ENCODE assay signal across 12 cellular contexts in the genomic region with DNA sequence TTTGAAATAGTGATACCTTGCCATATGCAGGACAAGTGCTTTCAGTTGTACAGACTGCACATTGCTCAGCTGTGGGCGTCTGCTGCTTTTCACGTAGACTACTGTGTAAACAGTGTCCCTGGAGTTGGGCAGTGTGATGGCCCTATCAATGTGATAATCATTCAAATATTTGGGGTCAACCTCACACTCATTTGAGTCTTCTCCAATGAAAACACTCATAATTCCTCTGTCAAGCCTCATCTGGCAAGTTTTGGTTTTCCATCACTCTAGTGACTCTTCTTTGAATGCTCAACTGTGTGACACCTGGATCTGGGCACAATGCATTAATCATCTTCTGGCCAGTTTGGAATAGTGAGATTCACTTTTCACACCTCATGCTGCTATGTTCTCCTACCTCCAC.
DNase-seq lines count a peak whose midpoint lies in the region; ATAC-seq and TF ChIP-seq lines count a peak whose summit lies in the region.
"Had no signal": no experiment of that assay in that cellular context is flagged by ENCODE, and none has a peak within 500 bp of the region (broad histone marks: within the 10 kb centered on the region; RNA-seq: fewer than 3 reads in every experiment).

No MANE protein-coding gene starts in this region.

- H3K4me3 ChIP-seq in breast epithelium (no peak overlapping the region), PC-3 (ENCODE audit: low read length) (no peak overlapping the region), fibroblast of mammary gland (ENCODE audit: control insufficient read depth, low read depth, low read length) (no peak overlapping the region)

- POLR2A ChIA-PET in MCF 10A (lab: Yijun Ruan, JAX), result interaction anchor here (1.4 to 7.5 kb wide), 2 partner anchors 9 to 64 kb away, joined by 5 to 69 read pairs; a partner anchor contains a TSS
- POLR2A ChIA-PET in PC-3 (lab: Charles Lee; ENCODE audit: unreplicated experiment), result interaction anchor here (0.6 kb wide), 1 partner anchor 707 kb away, joined by 4 read pairs; no protein-coding TSS in a partner anchor

- CTCF ChIA-PET in MCF 10A (lab: Yijun Ruan, JAX) (interaction anchor here (0.7 to 1.2 kb wide), 4 partner anchors 19 to 119 kb away, joined by 3 to 6 read pairs (median 4); no protein-coding TSS in a partner anchor), PC-3 (lab: Charles Lee) (no interaction called here)

- peaks cover 10% of the 10 kb centered on the region for H3K36me3 Mint-ChIP-seq in MCF 10A (ENCODE audit: insufficient read depth, unreplicated experiment)
- H3K36me3 Mint-ChIP-seq: activated naive CD8-positive, alpha-beta T cell treated with anti-CD3 and anti-CD28 coated beads for 36 hours; mesothelial cell of epicardium had no signal

- BruUV-seq in MCF 10A (replicated peaks; lab: Mats Ljungman, UMichigan) (no TSS peak), PC-3 (replicated peaks; lab: Mats Ljungman, UMichigan) (no TSS peak)

- ATAC-seq in PC-3 (no peak), GM19035 (IDR thresholded peaks at IDR 0.05; ENCODE audit: unreplicated experiment) (no peak)
- ATAC-seq: right cardiac atrium had no signal

- H2AFZ ChIP-seq in PC-3 (ENCODE audit: low read length), result no peak overlapping the region

- H3K36me3 ChIP-seq in breast epithelium, result no peaks in the 10 kb centered on the region
- no peaks in the 10 kb centered on the region for H3K36me3 ChIP-seq in PC-3 (ENCODE audit: low read depth, low read length)

- H3F3A ChIP-seq in PC-3 (ENCODE audit: low read length, unreplicated experiment), result peaks cover 5% of the 10 kb centered on the region

- no peak overlapping the region for H3K4me3 Mint-ChIP-seq in MCF 10A (ENCODE audit: unreplicated experiment)
- H3K4me3 Mint-ChIP-seq: activated naive CD8-positive, alpha-beta T cell treated with anti-CD3 and anti-CD28 coated beads for 36 hours; mesothelial cell of epicardium had no signal

- TF ChIP-seq CTCF in MCF 10A (IDR thresholded peaks at IDR 0.05; ENCODE audit: unreplicated experiment) (no peak), breast epithelium (IDR thresholded peaks at IDR 0.05) (no peak), PC-3 (conservative IDR thresholded peaks at IDR 0.05; ENCODE audit: low read depth, low read length) (no peak), fibroblast of mammary gland (conservative IDR thresholded peaks at IDR 0.05; ENCODE audit: control insufficient read depth, insufficient read depth, low read depth, low read length) (no peak)

- intact Hi-C loops in MCF 10A (cut with micrococcal nuclease), result no loop called here
- intact Hi-C loops in breast epithelium (cut with DNase I; ENCODE audit: low total_unique reads), result no loop called here
- intact Hi-C loops in PC-3 (cut with micrococcal nuclease), result no loop called here

- no peaks in the 10 kb centered on the region for H3K9me2 ChIP-seq in PC-3 (replicated peaks; ENCODE audit: low read length)

- H3K4me2 ChIP-seq in PC-3 (ENCODE audit: low read length), result no peak overlapping the region

- H3K27me3 ChIP-seq in breast epithelium (no peaks in the 10 kb centered on the region), PC-3 (ENCODE audit: low read length) (no peaks in the 10 kb centered on the region)

- no peaks in the 10 kb centered on the region for H3K27me3 Mint-ChIP-seq in MCF 10A (ENCODE audit: insufficient read depth, unreplicated experiment)
- H3K27me3 Mint-ChIP-seq: activated naive CD8-positive, alpha-beta T cell treated with anti-CD3 and anti-CD28 coated beads for 36 hours had no signal

- H3K9me3 ChIP-seq in breast epithelium, result no peaks in the 10 kb centered on the region
- H3K9me3 ChIP-seq in PC-3 (ENCODE audit: low read length), result no peaks in the 10 kb centered on the region

- no peaks in the 10 kb centered on the region for H3K9me3 Mint-ChIP-seq in MCF 10A (ENCODE audit: unreplicated experiment)
- H3K9me3 Mint-ChIP-seq: activated naive CD8-positive, alpha-beta T cell treated with anti-CD3 and anti-CD28 coated beads for 36 hours had no signal

- H3K4me1 ChIP-seq in breast epithelium, result no peaks in the 10 kb centered on the region
- H3K4me1 ChIP-seq in PC-3 (ENCODE audit: insufficient read depth, low read length), result peaks cover 46% of the 10 kb centered on the region

- no peak overlapping the region for H3K9ac ChIP-seq in PC-3 (ENCODE audit: low read length)

- H3K27ac ChIP-seq in breast epithelium (no peak overlapping the region), PC-3 (ENCODE audit: low read length) (peak overlapping the region; percentile 87)

- H4K20me1 ChIP-seq in PC-3 (ENCODE audit: low read length), result no peaks in the 10 kb centered on the region

- TF ChIP-seq POLR2A in breast epithelium (IDR thresholded peaks at IDR 0.05), result no peak

- peaks cover 50% of the 10 kb centered on the region for H3K4me1 Mint-ChIP-seq in MCF 10A (ENCODE audit: insufficient read depth, unreplicated experiment)

- H3K27ac Mint-ChIP-seq in MCF 10A (ENCODE audit: low read depth, unreplicated experiment), result peak overlapping the region; percentile 53
- H3K27ac Mint-ChIP-seq: activated naive CD8-positive, alpha-beta T cell treated with anti-CD3 and anti-CD28 coated beads for 36 hours; mesothelial cell of epicardium had no signal

- DNase-seq in MCF 10A (ENCODE audit: unreplicated experiment), result peak; percentile 22
- DNase-seq in breast epithelium (ENCODE audit: low spot score in 2 of 2), result no peak
- DNase-seq in PC-3, result peak; percentile 28
- peak; percentile 81 for DNase-seq in fibroblast of mammary gland (ENCODE audit: low read depth)
- DNase-seq in OCI-M1 (lab: John Stamatoyannopoulos, UW), result no peak
- no peak for DNase-seq in GOT3 (lab: John Stamatoyannopoulos, UW)
- no peak for DNase-seq in GDM1 (lab: John Stamatoyannopoulos, UW)
- DNase-seq: activated CD8-positive, alpha-beta memory T cell treated with anti-CD3 and anti-CD28 coated beads for 24 hours; activated naive CD8-positive, alpha-beta T cell treated with anti-CD3 and anti-CD28 coated beads for 36 hours; right cardiac atrium had no signal

- no peaks in the 10 kb centered on the region for H3K79me2 ChIP-seq in PC-3 (ENCODE audit: low read length)

Comparison
In these comparisons a context has a peak if more than half of its experiments do, and no peak if none do; other contexts are left out.
1. DNase-seq: peak in MCF 10A (single experiment), PC-3 (single experiment) and fibroblast of mammary gland (single experiment); none in breast epithelium (0 of 2), OCI-M1 (single experiment), GOT3 (single experiment) and GDM1 (single experiment).